ENCODE assay signal across 17 cellular contexts in the genomic region with DNA sequence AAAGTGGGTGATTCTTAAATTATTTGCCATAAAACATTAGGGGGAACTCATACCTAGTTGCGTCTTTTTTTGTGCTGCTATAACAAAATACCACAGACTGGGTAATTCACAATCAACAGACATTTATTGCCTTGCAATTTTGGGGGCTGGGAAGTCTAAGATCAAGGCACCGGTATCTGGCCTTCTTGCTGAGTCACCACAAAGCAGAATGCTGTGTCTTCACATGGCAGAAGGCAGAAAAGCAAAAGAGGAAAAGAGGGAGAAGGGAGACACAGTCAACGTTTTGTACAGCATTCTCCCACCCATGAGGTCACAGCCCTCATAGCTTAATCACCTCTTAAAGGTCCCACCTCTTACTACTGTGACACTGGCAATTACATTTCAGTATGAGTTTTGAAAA.
DNase-seq lines count a peak whose midpoint lies in the region; TF ChIP-seq lines count a peak whose summit lies in the region.
"Had no signal": no experiment of that assay in that cellular context is flagged by ENCODE, and none has a peak within 500 bp of the region (broad histone marks: within the 10 kb centered on the region; RNA-seq: fewer than 3 reads in every experiment).

No MANE protein-coding gene starts in this region.

- H2AK5ac ChIP-seq in mesendoderm (ENCODE audit: low read length), result no peak overlapping the region

- H3K4me2 ChIP-seq in mammary epithelial cell (ENCODE audit: insufficient read depth, low read depth, low read length), result no peak overlapping the region
- H3K4me2 ChIP-seq in mesendoderm (ENCODE audit: low read length), result no peak overlapping the region

- H3K9me3 Mint-ChIP-seq in MCF 10A (ENCODE audit: unreplicated experiment) (no peaks in the 10 kb centered on the region), HFFc6 (peaks cover 23% of the 10 kb centered on the region)
- H3K9me3 Mint-ChIP-seq: CD8-positive, alpha-beta T cell; H9 had no signal

- H3K27ac ChIP-seq in mammary epithelial cell (ENCODE audit: insufficient read depth, low read depth, low read length), result no peak overlapping the region
- H3K27ac ChIP-seq in mesendoderm (ENCODE audit: low read depth, low read length), result no peak overlapping the region
- H3K27ac ChIP-seq: C4-2B, GM23248 had no signal

- peaks cover 2% of the 10 kb centered on the region for H3K9me3 ChIP-seq in mammary epithelial cell (replicated peaks; ENCODE audit: insufficient read depth, low read length)
- H3K9me3 ChIP-seq: BE2C had no signal

- H3K27me3 ChIP-seq in mammary epithelial cell (ENCODE audit: insufficient read depth, low read length) (no peaks in the 10 kb centered on the region), mesendoderm (ENCODE audit: insufficient read depth, low read length, poor library complexity) (no peaks in the 10 kb centered on the region)
- H3K27me3 ChIP-seq: BE2C had no signal

- no peaks in the 10 kb centered on the region for H4K20me1 ChIP-seq in mammary epithelial cell (ENCODE audit: insufficient read depth, low read length)

- H3K36me3 Mint-ChIP-seq in MCF 10A (ENCODE audit: insufficient read depth, unreplicated experiment), result no peaks in the 10 kb centered on the region
- H3K36me3 Mint-ChIP-seq in HFFc6 (ENCODE audit: low read depth), result peaks cover 14% of the 10 kb centered on the region
- H3K36me3 Mint-ChIP-seq: CD8-positive, alpha-beta T cell; IgD-negative memory B cell had no signal

- H3K23ac ChIP-seq in mesendoderm (ENCODE audit: low read length), result no peak overlapping the region

- H3K9ac ChIP-seq in mammary epithelial cell (ENCODE audit: insufficient read depth, low read length) (no peak overlapping the region), mesendoderm (ENCODE audit: low read length) (no peak overlapping the region)
- H3K9ac ChIP-seq: GM23248 had no signal

- no peaks in the 10 kb centered on the region for H3K36me3 ChIP-seq in mammary epithelial cell (ENCODE audit: insufficient read depth, low read length)
- H3K36me3 ChIP-seq in mesendoderm (ENCODE audit: control insufficient read depth, insufficient read depth, low read length), result no peaks in the 10 kb centered on the region
- H3K36me3 ChIP-seq: BE2C had no signal

- TF ChIP-seq CTCF in MCF 10A (IDR thresholded peaks at IDR 0.05; ENCODE audit: unreplicated experiment), result no peak
- TF ChIP-seq CTCF in mammary epithelial cell (conservative IDR thresholded peaks at IDR 0.05 in 1 of 2, IDR thresholded peaks at IDR 0.05 in 1 of 2; ENCODE audit: extremely low read depth in 1 of 2, insufficient read depth in 1 of 2, low read depth in 1 of 2, low read length in 2 of 2), result no peak
- TF ChIP-seq CTCF in HFFc6 (IDR thresholded peaks at IDR 0.05), result no peak

- no peaks in the 10 kb centered on the region for H3K4me1 ChIP-seq in mammary epithelial cell (ENCODE audit: insufficient read depth, low read length)
- peaks cover 2% of the 10 kb centered on the region for H3K4me1 ChIP-seq in mesendoderm (ENCODE audit: control insufficient read depth, low read depth, low read length)
- H3K4me1 ChIP-seq: BE2C had no signal

- H3K4me3 ChIP-seq in mammary epithelial cell (replicated peaks in 1 of 3; ENCODE audit: insufficient read depth in 1 of 3, low read depth in 2 of 3, low read length in 3 of 3) (no peak overlapping the region), mesendoderm (ENCODE audit: low read length) (no peak overlapping the region)
- H3K4me3 ChIP-seq: GM23248 had no signal

- H3K27ac Mint-ChIP-seq in MCF 10A (ENCODE audit: low read depth, unreplicated experiment) (no peak overlapping the region), HFFc6 (peak overlapping the region; percentile 51; the same call in 1 of the 2 replicates)
- H3K27ac Mint-ChIP-seq: CD8-positive, alpha-beta T cell; IgD-negative memory B cell had no signal

- H2AFZ ChIP-seq in mammary epithelial cell (ENCODE audit: low read depth, low read length), result no peak overlapping the region
- H2AFZ ChIP-seq: GM23248 had no signal

- H3K18ac ChIP-seq in mesendoderm (ENCODE audit: low read length), result no peak overlapping the region

- no peaks in the 10 kb centered on the region for H3K79me1 ChIP-seq in mesendoderm (ENCODE audit: low read length)

- H3K56ac ChIP-seq in mesendoderm (ENCODE audit: low read length), result no peak overlapping the region

- CTCF ChIA-PET in MCF 10A (lab: Yijun Ruan, JAX), result no interaction called here
- CTCF ChIA-PET in mammary epithelial cell (lab: Charles Lee; ENCODE audit: low non-redundant PET), result no interaction called here

- H3K79me2 ChIP-seq in mammary epithelial cell (ENCODE audit: insufficient read depth, low read length), result no peaks in the 10 kb centered on the region
- H3K79me2 ChIP-seq in mesendoderm (ENCODE audit: control insufficient read depth, insufficient read depth, low read length), result no peaks in the 10 kb centered on the region

- 52% methylated on average over 3 of the region's 3 CpGs for WGBS in mammary epithelial cell (ENCODE audit: low coverage, missing lambda C conversion rate)
- WGBS in mesendoderm (ENCODE audit: extremely low coverage, insufficient coverage, low lambda C conversion rate), result no CpG with 5 or more reads among the region's 3 CpGs

- H2BK120ac ChIP-seq in mesendoderm (ENCODE audit: low read depth, low read length), result no peak overlapping the region

- no peak overlapping the region for H2BK15ac ChIP-seq in mesendoderm (replicated peaks; ENCODE audit: low read depth)

- no peak overlapping the region for H3K4me3 Mint-ChIP-seq in MCF 10A (ENCODE audit: unreplicated experiment)
- no peak overlapping the region for H3K4me3 Mint-ChIP-seq in HFFc6
- H3K4me3 Mint-ChIP-seq: CD8-positive, alpha-beta T cell; H9; IgD-negative memory B cell had no signal

- H3K27me3 Mint-ChIP-seq in MCF 10A (ENCODE audit: insufficient read depth, unreplicated experiment), result no peaks in the 10 kb centered on the region
- H3K27me3 Mint-ChIP-seq in HFFc6 (ENCODE audit: insufficient read depth), result no peaks in the 10 kb centered on the region
- H3K27me3 Mint-ChIP-seq: IgD-negative memory B cell had no signal

- in situ Hi-C loops in mammary epithelial cell (cut with MboI; ENCODE audit: low sequenced_read_pairs in 2 of 2) (no loop called here), G401 (cut with HindIII; ENCODE audit: low sequenced_read_pairs) (no loop called here)

- POLR2A ChIA-PET in MCF 10A (lab: Yijun Ruan, JAX), result interaction anchor here (1.4 kb wide), 1 partner anchor 10 kb away, joined by 3 read pairs; no protein-coding TSS in a partner anchor

- no peak overlapping the region for H3K4ac ChIP-seq in mesendoderm (ENCODE audit: low read depth, low read length)

- dilution Hi-C loops in mammary epithelial cell (cut with HindIII; ENCODE audit: low sequenced_read_pairs), result no loop called here

- DNase-seq in MCF 10A (ENCODE audit: unreplicated experiment) (peak; percentile 17), mammary epithelial cell (no peak), HFFc6 (peak; percentile 1), OCI-M1 (lab: John Stamatoyannopoulos, UW) (peak; percentile 76), mesendoderm (peak; percentile 36), NCI-H2081 treated with DMSO at 0.1 percent for 48 hours (lab: John Stamatoyannopoulos, UW) (no peak), G401 (ENCODE audit: low spot score) (no peak), NOMO-1 (lab: John Stamatoyannopoulos, UW; ENCODE audit: unreplicated experiment in 2 of 2) (no peak)
- DNase-seq: BE2C; CD8-positive, alpha-beta T cell; COR-L47; DMS153; DMS79 treated with DMSO at 0.1 percent for 48 hours; GM23248; H9 had no signal

- no peak overlapping the region for H4K5ac ChIP-seq in mesendoderm (ENCODE audit: low read length)

- no TSS peak for BruUV-seq in MCF 10A (replicated peaks; lab: Mats Ljungman, UMichigan)
- BruUV-seq in mammary epithelial cell (replicated peaks; lab: Mats Ljungman, UMichigan), result no TSS peak

- H2BK5ac ChIP-seq in mesendoderm (ENCODE audit: low read length), result no peak overlapping the region

- H3K4me1 Mint-ChIP-seq in MCF 10A (ENCODE audit: insufficient read depth, unreplicated experiment) (no peaks in the 10 kb centered on the region), HFFc6 (ENCODE audit: low read depth) (peaks cover 17% of the 10 kb centered on the region; the same call in 1 of the 2 replicates)
- H3K4me1 Mint-ChIP-seq: IgD-negative memory B cell had no signal

- intact Hi-C loops in MCF 10A (cut with micrococcal nuclease), result no loop called here
- intact Hi-C loops in mammary epithelial cell (cut with micrococcal nuclease), result no loop called here

- H4K8ac ChIP-seq in mesendoderm (ENCODE audit: low read depth, low read length), result no peak overlapping the region

Comparison
In these comparisons a context has a peak if more than half of its experiments do, and no peak if none do; other contexts are left out.
1. DNase-seq: peak in MCF 10A (single experiment), HFFc6 (single experiment), OCI-M1 (single experiment) and mesendoderm (single experiment); none in mammary epithelial cell (single experiment), NCI-H2081 treated with DMSO at 0.1 percent for 48 hours (single experiment), G401 (single experiment) and NOMO-1 (0 of 2).